ENCODE assay signal across 1 cellular context in genomic region chr15:39642011-39642640, GRCh38.
TF ChIP-seq lines count a peak whose summit lies in the region.

No MANE protein-coding gene starts in this region.

TF ChIP-seq in H1, 55 proteins besides CTCF, POLR2A, EP300 and RAD21:
- 0 out of 2 replicates have a peak, but pooled peaks have one; percentile 17 for TF ChIP-seq TEAD4 (IDR thresholded peaks at IDR 0.05; ENCODE audit: low read depth, low read length)
- no peak for TF ChIP-seq GABPA (IDR thresholded peaks at IDR 0.05; ENCODE audit: borderline replicate concordance, insufficient read depth, low read length)
